Comparison of ENCODE assay signal across 9 cellular contexts in genomic region chr16:89383095-89384003, GRCh38.
A peak's percentile ranks its signal among the peaks of the same experiment; 100 is the strongest.
DNase-seq lines count a peak whose midpoint lies in the region; ATAC-seq and TF ChIP-seq lines count a peak whose summit lies in the region.
"Had no signal": no experiment of that assay in that cellular context is flagged by ENCODE, and none has a peak within 500 bp of the region (broad histone marks: within the 10 kb centered on the region; RNA-seq: fewer than 3 reads in every experiment).

No MANE protein-coding gene starts in this region.

- peak overlapping the region in 6 of 11 experiments; percentile 4 to 66 (median 22); a peak in 8 of 22 replicates for H3K9ac ChIP-seq in BLaER1 treated with 17β-estradiol and CSF1 and Interleukin-3, amounts not matched to agents 10 nM and 100 nM
- H3K9ac ChIP-seq in liver (ENCODE audit: low read depth in 1 of 2, low read length in 2 of 2): no peak overlapping the region

- peak overlapping the region in 2 of 11 experiments; percentile 2 to 26; a peak in 4 of 22 replicates for H3K27ac ChIP-seq in BLaER1 treated with 17β-estradiol and CSF1 and Interleukin-3, amounts not matched to agents 10 nM and 100 nM
- H3K27ac ChIP-seq in body of pancreas: peak overlapping the region; percentile 8 to 33 (median 20)
- H3K27ac ChIP-seq in liver (ENCODE audit: low read depth in 1 of 2, low read length in 2 of 2): peak overlapping the region in 1 of 2 donors; percentile 51

- TF ChIP-seq CTCF in body of pancreas (IDR thresholded peaks at IDR 0.05) (peak in 1 of 7 experiments; percentile 9), liver (IDR thresholded peaks at IDR 0.05; ENCODE audit: low read depth, low read length, missing input control) (no peak)

- peak overlapping the region; percentile 70 to 86 (median 76) for H3K4me2 ChIP-seq in BLaER1 treated with 17β-estradiol and CSF1 and Interleukin-3, amounts not matched to agents 10 nM and 100 nM

- WGBS in body of pancreas, 2 donors: 13 to 37% methylated on average over 9 to 29 of the region's 29 CpGs
- WGBS in liver: 33% methylated on average over 29 of the region's 29 CpGs

- TF ChIP-seq POLR2A in body of pancreas (IDR thresholded peaks at IDR 0.05): no peak

- ATAC-seq in body of pancreas: peak; percentile 92
- no peak for ATAC-seq in HG03045 (IDR thresholded peaks at IDR 0.05; ENCODE audit: unreplicated experiment)
- ATAC-seq in HG03571 (IDR thresholded peaks at IDR 0.05; ENCODE audit: unreplicated experiment): no peak
- ATAC-seq in HG02870 (IDR thresholded peaks at IDR 0.05; ENCODE audit: unreplicated experiment): no peak

- H3K27me3 ChIP-seq in BLaER1 treated with 17β-estradiol and CSF1 and Interleukin-3, amounts not matched to agents 10 nM and 100 nM: no peaks in the 10 kb centered on the region
- no peaks in the 10 kb centered on the region for H3K27me3 ChIP-seq in body of pancreas
- no peaks in the 10 kb centered on the region for H3K27me3 ChIP-seq in liver (ENCODE audit: control insufficient read depth in 4 of 4, insufficient read depth in 4 of 4, low read length in 3 of 4)

- H3K4me3 ChIP-seq in BLaER1 treated with 17β-estradiol and CSF1 and Interleukin-3, amounts not matched to agents 10 nM and 100 nM: no peak overlapping the region
- H3K4me3 ChIP-seq in body of pancreas (no peak overlapping the region), liver (ENCODE audit: low read depth in 1 of 3, low read length in 3 of 3) (no peak overlapping the region)
- H3K4me3 ChIP-seq: skin epidermis had no signal

- peaks cover 87 to 100% (median 96%) of the 10 kb centered on the region in 10 experiments for H3K4me1 ChIP-seq in BLaER1 treated with 17β-estradiol and CSF1 and Interleukin-3, amounts not matched to agents 10 nM and 100 nM
- H3K4me1 ChIP-seq in body of pancreas: peaks cover 42% of the 10 kb centered on the region
- peaks cover 8 to 48% (median 36%) of the 10 kb centered on the region in 4 donors for H3K4me1 ChIP-seq in liver (ENCODE audit: control insufficient read depth in 4 of 4, insufficient read depth in 4 of 4, low read length in 3 of 4)

- intact Hi-C loops in body of pancreas (cut with DNase I): no loop called here

- H3K9me3 ChIP-seq in BLaER1 treated with 17β-estradiol and CSF1 and Interleukin-3, amounts not matched to agents 10 nM and 100 nM (replicated peaks in 1 of 11): peaks cover 0 to under 1% (median 0%) of the 10 kb centered on the region in 11 experiments; a peak in 2 of 22 replicates
- H3K9me3 ChIP-seq in body of pancreas (no peaks in the 10 kb centered on the region), liver (ENCODE audit: control insufficient read depth in 4 of 4, low read length in 3 of 4) (no peaks in the 10 kb centered on the region)

- peaks cover 100% of the 10 kb centered on the region in 11 experiments for H4K20me1 ChIP-seq in BLaER1 treated with 17β-estradiol and CSF1 and Interleukin-3, amounts not matched to agents 10 nM and 100 nM

- peaks cover 0 to 24% (median 13%) of the 10 kb centered on the region in 11 experiments; a peak in 13 of 22 replicates for H3K36me3 ChIP-seq in BLaER1 treated with 17β-estradiol and CSF1 and Interleukin-3, amounts not matched to agents 10 nM and 100 nM
- H3K36me3 ChIP-seq in body of pancreas (replicated peaks in 1 of 2; ENCODE audit: insufficient read depth in 1 of 2, low read depth in 2 of 2) (no peaks in the 10 kb centered on the region), liver (ENCODE audit: control insufficient read depth in 4 of 4, insufficient read depth in 3 of 4, low read depth in 1 of 4, low read length in 3 of 4) (peaks cover 0 to 1% (median 0%) of the 10 kb centered on the region in 4 donors)

- TF ChIP-seq RAD21 in liver (IDR thresholded peaks at IDR 0.05): peak; percentile 20 to 37

- DNase-seq in LoVo (ENCODE audit: low spot score) (peak; percentile 9), body of pancreas (peak; percentile 71 to 81 (median 79)), D341Med (ENCODE audit: low spot score) (no peak)

TF ChIP-seq in liver, 16 proteins besides CTCF, POLR2A, EP300 and RAD21:
- TF ChIP-seq SP1 (IDR thresholded peaks at IDR 0.05) (peak; percentile 31), YY1 (IDR thresholded peaks at IDR 0.05) (no peak), HNF4A (conservative IDR thresholded peaks at IDR 0.05) (peak; percentile 73 to 74), RXRA (IDR thresholded peaks at IDR 0.05) (peak; percentile 48 to 73)
TF ChIP-seq in liver: peak in this region for 3.

Comparison
In these comparisons a context has a peak if more than half of its experiments do, and no peak if none do; other contexts are left out.
1. H3K9ac ChIP-seq: peak in BLaER1 treated with 17β-estradiol and CSF1 and Interleukin-3, amounts not matched to agents 10 nM and 100 nM (6 of 11); none in liver (0 of 2).